11 cellular contexts compared by ENCODE assay signal in the genomic region with DNA sequence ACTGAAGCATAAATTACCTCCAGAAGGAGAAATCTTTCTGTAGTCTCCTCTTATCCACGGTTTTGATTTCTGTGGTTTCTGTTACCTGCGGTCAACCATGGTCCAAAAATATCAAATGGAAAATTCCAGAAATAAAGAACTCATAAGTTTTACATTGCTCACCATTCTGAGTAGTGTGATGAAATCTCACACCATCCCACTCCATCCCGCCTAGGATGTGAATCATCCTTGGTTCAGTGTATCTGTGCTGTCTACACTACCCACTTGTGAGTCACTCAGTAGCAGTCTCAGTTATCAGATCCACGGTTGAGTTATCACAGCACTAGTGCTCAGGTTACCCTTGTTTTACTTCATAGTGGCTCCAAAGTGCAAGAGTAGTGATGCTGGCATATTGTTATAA.
DNase-seq lines count a peak whose midpoint lies in the region; ATAC-seq and TF ChIP-seq lines count a peak whose summit lies in the region.
"Had no signal": no experiment of that assay in that cellular context is flagged by ENCODE, and none has a peak within 500 bp of the region (broad histone marks: within the 10 kb centered on the region; RNA-seq: fewer than 3 reads in every experiment).

No MANE protein-coding gene starts in this region.

- no peaks in the 10 kb centered on the region for H3K36me3 Mint-ChIP-seq in activated T-cell treated with anti-CD3 and anti-CD28 coated beads, Interleukin-2, amount 50 U/mL, for 72 hours (ENCODE audit: insufficient read depth in 2 of 2)
- H3K36me3 Mint-ChIP-seq in GM23338 (ENCODE audit: low read depth) = no peaks in the 10 kb centered on the region
- H3K36me3 Mint-ChIP-seq: naive B cell had no signal

- no peaks in the 10 kb centered on the region for H3K79me2 ChIP-seq in GM23338 (replicated peaks; ENCODE audit: insufficient read depth)

- H2AFZ ChIP-seq in GM23338 = no peak overlapping the region

- H3K4me3 Mint-ChIP-seq in activated T-cell treated with anti-CD3 and anti-CD28 coated beads, Interleukin-2, amount 50 U/mL, for 72 hours = no peak overlapping the region
- no peak overlapping the region for H3K4me3 Mint-ChIP-seq in GM23338
- H3K4me3 Mint-ChIP-seq: naive B cell had no signal

- peaks cover 5% of the 10 kb centered on the region for H3K27me3 Mint-ChIP-seq in activated T-cell treated with anti-CD3 and anti-CD28 coated beads, Interleukin-2, amount 50 U/mL, for 72 hours (ENCODE audit: low read depth)
- no peaks in the 10 kb centered on the region for H3K27me3 Mint-ChIP-seq in GM23338 (ENCODE audit: insufficient read depth, low read depth, poor library complexity)
- H3K27me3 Mint-ChIP-seq: naive B cell had no signal

- no peaks in the 10 kb centered on the region for H3F3A ChIP-seq in GM23338 (replicated peaks; ENCODE audit: low read depth)

- H3K27ac Mint-ChIP-seq in activated T-cell treated with anti-CD3 and anti-CD28 coated beads, Interleukin-2, amount 50 U/mL, for 72 hours = peak overlapping the region; percentile 46
- H3K27ac Mint-ChIP-seq in GM23338 = no peak overlapping the region
- H3K27ac Mint-ChIP-seq: naive B cell had no signal

- no peaks in the 10 kb centered on the region for H3K9me2 ChIP-seq in GM23338 (ENCODE audit: insufficient read depth)

- intact Hi-C loops in A673 (cut with micrococcal nuclease; ENCODE audit: unreplicated experiment) = no loop called here
- intact Hi-C loops in left colon (cut with DNase I, micrococcal nuclease) = no loop called here

- no peaks in the 10 kb centered on the region for H4K20me1 ChIP-seq in GM23338 (replicated peaks; ENCODE audit: insufficient read depth)

- H3K4me1 Mint-ChIP-seq in activated T-cell treated with anti-CD3 and anti-CD28 coated beads, Interleukin-2, amount 50 U/mL, for 72 hours (ENCODE audit: low read depth) = peaks cover 6% of the 10 kb centered on the region
- peaks cover 15% of the 10 kb centered on the region; the same call in 2 of the 3 replicates for H3K4me1 Mint-ChIP-seq in GM23338
- H3K4me1 Mint-ChIP-seq: naive B cell had no signal

- peaks cover 2 to 4% of the 10 kb centered on the region in 2 donors for H3K9me3 Mint-ChIP-seq in activated T-cell treated with anti-CD3 and anti-CD28 coated beads, Interleukin-2, amount 50 U/mL, for 72 hours
- no peaks in the 10 kb centered on the region for H3K9me3 Mint-ChIP-seq in GM23338

- ATAC-seq in GM18520 (IDR thresholded peaks at IDR 0.05; ENCODE audit: unreplicated experiment) = peak; percentile 54
- peak; percentile 99 to 100 for ATAC-seq in activated T-cell treated with anti-CD3 and anti-CD28 coated beads, Interleukin-2, amount 50 U/mL, for 72 hours (replicated peaks in 1 of 2)
- ATAC-seq in left lobe of liver = no peak
- no peak for ATAC-seq in GM23338
- no peak for ATAC-seq in left colon
- ATAC-seq: body of pancreas had no signal

- H3K4me1 ChIP-seq in A673 (ENCODE audit: insufficient read depth, low read length, poor library complexity, severe bottlenecking) (no peaks in the 10 kb centered on the region), GM23338 (ENCODE audit: insufficient read depth) (0 out of 2 replicates have a peak, but pooled peaks cover 5% of the 10 kb centered on the region)
- H3K4me1 ChIP-seq: Peyer's patch had no signal

- H3K36me3 ChIP-seq in A673 (ENCODE audit: insufficient read depth, low read length, poor library complexity, severe bottlenecking) (no peaks in the 10 kb centered on the region), GM23338 (ENCODE audit: insufficient read depth) (no peaks in the 10 kb centered on the region)
- H3K36me3 ChIP-seq: Peyer's patch had no signal

- BruUV-seq in A673 (replicated peaks; lab: Mats Ljungman, UMichigan) = no TSS peak

- POLR2A ChIA-PET in A673 (lab: Charles Lee; ENCODE audit: low non-redundant PET) = no interaction called here

- H3K27ac ChIP-seq in A673 (ENCODE audit: low read depth, low read length, poor library complexity, severe bottlenecking) = no peak overlapping the region
- no peak overlapping the region for H3K27ac ChIP-seq in GM23338 (ENCODE audit: low read depth)
- H3K27ac ChIP-seq: body of pancreas, Peyer's patch had no signal

- no peak overlapping the region for H3K4me2 ChIP-seq in GM23338

- no peaks in the 10 kb centered on the region for H3K9me3 ChIP-seq in A673 (ENCODE audit: low read depth, low read length, poor library complexity, severe bottlenecking)
- H3K9me3 ChIP-seq: body of pancreas, Peyer's patch had no signal

- no peak overlapping the region for H3K4me3 ChIP-seq in A673 (ENCODE audit: low read depth, low read length, poor library complexity, severe bottlenecking)
- H3K4me3 ChIP-seq in GM23338 = no peak overlapping the region
- H3K4me3 ChIP-seq: body of pancreas, Peyer's patch had no signal

- TF ChIP-seq CTCF in A673 (conservative IDR thresholded peaks at IDR 0.05; ENCODE audit: low read depth, low read length) (no peak), GM23338 (conservative IDR thresholded peaks at IDR 0.05; ENCODE audit: low read depth in 2 of 2) (no peak)

- CTCF ChIA-PET in A673 (lab: Charles Lee) = no interaction called here

- DNase-seq in A673 (ENCODE audit: low spot score) (peak; percentile 40), kidney tubule cell (ENCODE audit: low spot score) (peak; percentile 97), left lobe of liver (ENCODE audit: low spot score) (no peak), GM23338 (ENCODE audit: low spot score) (no peak), left colon (no peak), SKM-1 (lab: John Stamatoyannopoulos, UW; ENCODE audit: unreplicated experiment) (no peak)
- DNase-seq in activated T-cell treated with anti-CD3 and anti-CD28 coated beads, Interleukin-2, amount 50 U/mL, for 72 hours = peak; percentile 23 to 24
- DNase-seq: naive B cell, Peyer's patch had no signal

- H3K27me3 ChIP-seq in A673 (replicated peaks; ENCODE audit: insufficient read depth, low read depth, low read length, poor library complexity) (no peaks in the 10 kb centered on the region), GM23338 (ENCODE audit: insufficient read depth) (no peaks in the 10 kb centered on the region)
- H3K27me3 ChIP-seq: body of pancreas, Peyer's patch had no signal

TF ChIP-seq in GM23338, 12 proteins besides CTCF, POLR2A, EP300 and RAD21:
- TF ChIP-seq POLR2AphosphoS5 (IDR thresholded peaks at IDR 0.05; ENCODE audit: low read depth) = no peak

Comparison
In these comparisons a context has a peak if more than half of its experiments do, and no peak if none do; other contexts are left out.
1. DNase-seq: peak in A673 (single experiment), activated T-cell treated with anti-CD3 and anti-CD28 coated beads, Interleukin-2, amount 50 U/mL, for 72 hours (2 of 2) and kidney tubule cell (single experiment); none in left lobe of liver (single experiment), GM23338 (single experiment), left colon (0 of 2) and SKM-1 (single experiment).
2. ATAC-seq: peak in GM18520 (single experiment) and activated T-cell treated with anti-CD3 and anti-CD28 coated beads, Interleukin-2, amount 50 U/mL, for 72 hours (2 of 2); none in left lobe of liver (single experiment), GM23338 (single experiment) and left colon (single experiment).